ENCODE assay signal across 8 cellular contexts in genomic region chr12:53287741-53288216, GRCh38. TPM values are rescaled to one million over a fixed set of nuclear protein-coding genes. Genes with fewer than 3 reads are reported as not detected.
DNase-seq lines count a peak whose midpoint lies in the region; ATAC-seq, FAIRE-seq and TF ChIP-seq lines count a peak whose summit lies in the region.

No MANE protein-coding gene starts in this region.

- H3K4me1 ChIP-seq in kidney (ENCODE audit: control insufficient read depth in 1 of 2, insufficient read depth in 1 of 2, low read depth in 1 of 2, low read length in 2 of 2): no peaks in the 10 kb centered on the region

- no peak for TF ChIP-seq CTCF in activated B cell treated with CpG ODN at 0.5 μM for 24 hours (IDR thresholded peaks at IDR 0.05)
- TF ChIP-seq CTCF in cardiac fibroblast (IDR thresholded peaks at IDR 0.05; ENCODE audit: low read depth, low read length): peak; percentile 65
- peak; percentile 61 for TF ChIP-seq CTCF in kidney (IDR thresholded peaks at IDR 0.05; ENCODE audit: borderline replicate concordance, extremely low read depth, insufficient read depth)

- POLR2A ChIA-PET in activated B cell treated with CpG ODN at 0.5 μM for 24 hours (lab: Charles Lee): interaction anchor here (1.0 to 2.4 kb wide), 5 partner anchors 67 to 79 kb away, joined by 3 to 10 read pairs (median 4); no protein-coding TSS in a partner anchor

- no peak overlapping the region for H3K4me3 Mint-ChIP-seq in activated B cell treated with CpG ODN at 0.5 μM for 24 hours

- H3K4me3 ChIP-seq in MG63: no peak overlapping the region
- no peak overlapping the region for H3K4me3 ChIP-seq in cardiac fibroblast (replicated peaks in 1 of 2; ENCODE audit: low read depth in 2 of 2, low read length in 2 of 2)
- H3K4me3 ChIP-seq in kidney (ENCODE audit: low read length in 2 of 2): no peak overlapping the region

- no peaks in the 10 kb centered on the region for H3K27me3 ChIP-seq in MG63

- intact Hi-C loops in activated B cell treated with CpG ODN at 0.5 μM for 24 hours (cut with micrococcal nuclease): loop anchor here (1.0 to 2.0 kb wide), 8 partner anchors 19 to 221 kb away; partner anchors contain the start of genes AAAS and ESPL1
- intact Hi-C loops in kidney (cut with DNase I): loop anchor here (10.0 kb wide), 1 partner anchor 73 kb away; no protein-coding TSS in a partner anchor

- H3K36me3 ChIP-seq in MG63 (peaks cover 73% of the 10 kb centered on the region), kidney (ENCODE audit: control insufficient read depth in 1 of 2, insufficient read depth in 2 of 2, low read length in 2 of 2) (no peaks in the 10 kb centered on the region)

- no peak overlapping the region for H3K9ac ChIP-seq in kidney (ENCODE audit: low read length in 2 of 2)

- no peaks in the 10 kb centered on the region for H3K27me3 Mint-ChIP-seq in activated B cell treated with CpG ODN at 0.5 μM for 24 hours

- FAIRE-seq in G401.6 (lab: Jason Lieb, UNC): peak; percentile 64
- no peak for FAIRE-seq in kidney (lab: Jason Lieb, UNC)

- peaks cover 4% of the 10 kb centered on the region for H3K4me1 Mint-ChIP-seq in activated B cell treated with CpG ODN at 0.5 μM for 24 hours

- DNase-seq in MG63: peak; percentile 41
- peak; percentile 53 for DNase-seq in activated B cell treated with CpG ODN at 0.5 μM for 24 hours
- DNase-seq in cardiac fibroblast (ENCODE audit: low read depth in 2 of 2): peak; percentile 68 to 70
- peak; percentile 82 for DNase-seq in kidney
- DNase-seq in stimulated activated CD4-positive, alpha-beta T cell treated with anti-CD3 and anti-CD28 coated beads, Interleukin-4, amount 100 ng/mL, for 24 hours: peak; percentile 80

- ATAC-seq in activated B cell treated with CpG ODN at 0.5 μM for 24 hours (ENCODE audit: low read depth): peak; percentile 100
- ATAC-seq in HG02981 (IDR thresholded peaks at IDR 0.05; ENCODE audit: unreplicated experiment): no peak
- ATAC-seq in HG03432 (IDR thresholded peaks at IDR 0.05; ENCODE audit: unreplicated experiment): no peak

- H3K9me3 ChIP-seq in MG63 (no peaks in the 10 kb centered on the region), kidney (ENCODE audit: control insufficient read depth in 1 of 2, low read length in 2 of 2) (no peaks in the 10 kb centered on the region)

- H3K36me3 Mint-ChIP-seq in activated B cell treated with CpG ODN at 0.5 μM for 24 hours (ENCODE audit: low read depth): no peaks in the 10 kb centered on the region

- H3K27ac ChIP-seq in kidney (ENCODE audit: low read depth in 2 of 2, low read length in 2 of 2): no peak overlapping the region

- H3K9me3 Mint-ChIP-seq in activated B cell treated with CpG ODN at 0.5 μM for 24 hours: no peaks in the 10 kb centered on the region

- H3K27ac Mint-ChIP-seq in activated B cell treated with CpG ODN at 0.5 μM for 24 hours: no peak overlapping the region

- CTCF ChIA-PET in activated B cell treated with CpG ODN at 0.5 μM for 24 hours (lab: Charles Lee): interaction anchor here (0.9 to 14.7 kb wide), 13 partner anchors 10 to 223 kb away, joined by 3 to 298 read pairs (median 4); partner anchors contain the start of genes AAAS, ESPL1 and ITGB7

RNA-seq across cellular contexts. Expression of gene PFDN5, which starts 7.6 kb away (rescaled TPM):
- total RNA-seq in MG63 (2014; rRNA removed; shearing (Covaris generic); ENCODE audit: low replicate concordance): 412 and 629 TPM in 2 replicates
- 486 and 578 TPM in 2 replicates for total RNA-seq in activated B cell treated with CpG ODN at 0.5 μM for 24 hours
- 439 TPM for total RNA-seq in kidney
- 1,405 TPM for polyA plus RNA-seq in kidney (ENCODE audit: insufficient read depth, low read depth, low replicate concordance)

RNA-seq across cellular contexts. Expression of gene MYG1, which starts 11.7 kb away (rescaled TPM):
- total RNA-seq in MG63 (2014; rRNA removed; shearing (Covaris generic); ENCODE audit: low replicate concordance): 30.8 and 42.8 TPM in 2 replicates
- total RNA-seq in activated B cell treated with CpG ODN at 0.5 μM for 24 hours (59.1 and 65.3 TPM in 2 replicates), kidney (49.0 TPM)
- polyA plus RNA-seq in kidney (ENCODE audit: insufficient read depth, low read depth, low replicate concordance): 105 TPM

RNA-seq across cellular contexts. Expression of gene ESPL1, which starts 19.7 kb away (rescaled TPM):
- 22.1 and 23.9 TPM in 2 replicates for total RNA-seq in MG63 (2014; rRNA removed; shearing (Covaris generic); ENCODE audit: low replicate concordance)
- 6.2 and 8.2 TPM in 2 replicates for total RNA-seq in activated B cell treated with CpG ODN at 0.5 μM for 24 hours
- total RNA-seq in kidney: 1.5 TPM
- 2.9 TPM for polyA plus RNA-seq in kidney (ENCODE audit: insufficient read depth, low read depth, low replicate concordance)

RNA-seq across cellular contexts. Expression of gene AAAS, which starts 33.6 kb away (rescaled TPM):
- 75.6 and 114 TPM in 2 replicates for total RNA-seq in MG63 (2014; rRNA removed; shearing (Covaris generic); ENCODE audit: low replicate concordance)
- total RNA-seq in activated B cell treated with CpG ODN at 0.5 μM for 24 hours: 57.3 and 72.1 TPM in 2 replicates
- total RNA-seq in kidney: 46.2 TPM
- 43.4 TPM for polyA plus RNA-seq in kidney (ENCODE audit: insufficient read depth, low read depth, low replicate concordance)

RNA-seq across cellular contexts. Expression of gene SP7, which starts 48.4 kb away (rescaled TPM):
- total RNA-seq in MG63 (2014; rRNA removed; shearing (Covaris generic); ENCODE audit: low replicate concordance): not detected in 2 replicates
- total RNA-seq in activated B cell treated with CpG ODN at 0.5 μM for 24 hours (not detected in 2 replicates), kidney (not detected)
- polyA plus RNA-seq in kidney (ENCODE audit: insufficient read depth, low read depth, low replicate concordance): not detected
